1 cellular context compared by ENCODE assay signal in genomic region chr6:39433630-39434029, GRCh38.
TF ChIP-seq lines count a peak whose summit lies in the region.

No MANE protein-coding gene starts in this region.

TF ChIP-seq in H1, 55 proteins besides CTCF, POLR2A, EP300 and RAD21:
- TF ChIP-seq CHD1 (IDR thresholded peaks at IDR 0.05; ENCODE audit: low read depth, low read length), result no peak
- no peak for TF ChIP-seq TAF7 (optimal IDR thresholded peaks at IDR 0.05; ENCODE audit: borderline replicate concordance, low read depth, low read length)
- no peak for TF ChIP-seq HDAC2 (IDR thresholded peaks at IDR 0.05; ENCODE audit: borderline replicate concordance in 1 of 2, low read depth in 2 of 2, low read length in 2 of 2)
- TF ChIP-seq KDM5A (IDR thresholded peaks at IDR 0.05; ENCODE audit: low read length), result no peak
- TF ChIP-seq MAFK (IDR thresholded peaks at IDR 0.05; ENCODE audit: low read depth, low read length), result no peak
